In genomic region chr1:224430511-224431113, GRCh38 we compare ENCODE assay signal across 8 cellular contexts. TPM values are rescaled to one million over a fixed set of nuclear protein-coding genes. Genes with fewer than 3 reads are reported as not detected.
DNase-seq lines count a peak whose midpoint lies in the region; ATAC-seq and TF ChIP-seq lines count a peak whose summit lies in the region.

No MANE protein-coding gene starts in this region.

- H3K27me3 ChIP-seq in right lobe of liver = no peaks in the 10 kb centered on the region
- no peaks in the 10 kb centered on the region for H3K27me3 ChIP-seq in upper lobe of left lung

- no peak for TF ChIP-seq EP300 in upper lobe of left lung (IDR thresholded peaks at IDR 0.05)

- peak overlapping the region; percentile 89 to 95 (median 90) for H3K27ac ChIP-seq in right lobe of liver
- peak overlapping the region; percentile 59 to 99 (median 98) for H3K27ac ChIP-seq in upper lobe of left lung

- in situ Hi-C loops in Caki2 (cut with HindIII; ENCODE audit: low pct_unique_long_range_greater_than_20kb, low sequenced_read_pairs) = no loop called here

- H3K9me3 ChIP-seq in right lobe of liver (no peaks in the 10 kb centered on the region), upper lobe of left lung (no peaks in the 10 kb centered on the region)

- ATAC-seq in GM19438 (IDR thresholded peaks at IDR 0.05; ENCODE audit: low read depth, unreplicated experiment) (peak; percentile 33), right lobe of liver (peak; percentile 27 to 45 (median 32)), upper lobe of left lung (ENCODE audit: low FRiP score in 2 of 2) (no peak), GM18873 (IDR thresholded peaks at IDR 0.05; ENCODE audit: low FRiP score, unreplicated experiment) (no peak)

- no peak for TF ChIP-seq CTCF in right lobe of liver (IDR thresholded peaks at IDR 0.05)
- no peak for TF ChIP-seq CTCF in upper lobe of left lung (IDR thresholded peaks at IDR 0.05)

- peak; percentile 53 for DNase-seq in Caki2 (ENCODE audit: low read depth)
- peak; percentile 32 for DNase-seq in NCI-H69 (lab: John Stamatoyannopoulos, UW)
- DNase-seq in astrocyte of the hippocampus (ENCODE audit: low read depth, low spot score) = peak; percentile 60
- no peak for DNase-seq in right lobe of liver
- DNase-seq in upper lobe of left lung = peak in 1 of 2 donors; percentile 35
- DNase-seq in ecto neural progenitor cell (ENCODE audit: low spot score) = no peak

- H3K4me3 ChIP-seq in right lobe of liver = no peak overlapping the region
- peak overlapping the region in 2 of 4 donors; percentile 83 to 86 for H3K4me3 ChIP-seq in upper lobe of left lung

- peaks cover 0 to 37% (median 18%) of the 10 kb centered on the region in 4 donors for H3K4me1 ChIP-seq in right lobe of liver
- peaks cover 46 to 56% (median 49%) of the 10 kb centered on the region in 4 donors for H3K4me1 ChIP-seq in upper lobe of left lung

- TF ChIP-seq POLR2A in right lobe of liver (IDR thresholded peaks at IDR 0.05) (peak; percentile 54), upper lobe of left lung (IDR thresholded peaks at IDR 0.05) (peak in 1 of 4 donors; percentile 30)

- WGBS in right lobe of liver (ENCODE audit: insufficient coverage, low coverage, low lambda C conversion rate, missing lambda C conversion rate) = 0% methylated on average over 2 of the region's 2 CpGs
- WGBS in upper lobe of left lung, 2 donors = 17 to 23% methylated on average over 2 of the region's 2 CpGs

- intact Hi-C loops in right lobe of liver (cut with DNase I) = no loop called here

- H3K36me3 ChIP-seq in right lobe of liver = peaks cover 0 to 6% (median 3%) of the 10 kb centered on the region in 4 donors
- peaks cover 0 to 37% (median 6%) of the 10 kb centered on the region in 4 donors for H3K36me3 ChIP-seq in upper lobe of left lung

RNA-seq across cellular contexts. Expression of gene WDR26, which starts 4.0 kb away (rescaled TPM):
- 19.8 and 29.9 TPM in 2 replicates for total RNA-seq in Caki2 (2014; rRNA removed; shearing (Covaris generic); ENCODE audit: low replicate concordance)
- total RNA-seq in right lobe of liver (10 to 100 TPM; 27.2 to 46.8 (median 40.1) TPM), upper lobe of left lung (100 to 1,000 TPM in 3 of 6 donors, 10 to 100 TPM in 3; 75.8 to 145 (median 91.2) TPM)

Comparison
In these comparisons a context has a peak if more than half of its experiments do, and no peak if none do; other contexts are left out.
1. DNase-seq: peak in Caki2 (single experiment), NCI-H69 (single experiment) and astrocyte of the hippocampus (single experiment); none in right lobe of liver (0 of 3) and ecto neural progenitor cell (single experiment).
2. ATAC-seq: peak in GM19438 (single experiment) and right lobe of liver (4 of 4); none in upper lobe of left lung (0 of 2) and GM18873 (single experiment).